ENCODE assay signal across 1 cellular context in the genomic region with DNA sequence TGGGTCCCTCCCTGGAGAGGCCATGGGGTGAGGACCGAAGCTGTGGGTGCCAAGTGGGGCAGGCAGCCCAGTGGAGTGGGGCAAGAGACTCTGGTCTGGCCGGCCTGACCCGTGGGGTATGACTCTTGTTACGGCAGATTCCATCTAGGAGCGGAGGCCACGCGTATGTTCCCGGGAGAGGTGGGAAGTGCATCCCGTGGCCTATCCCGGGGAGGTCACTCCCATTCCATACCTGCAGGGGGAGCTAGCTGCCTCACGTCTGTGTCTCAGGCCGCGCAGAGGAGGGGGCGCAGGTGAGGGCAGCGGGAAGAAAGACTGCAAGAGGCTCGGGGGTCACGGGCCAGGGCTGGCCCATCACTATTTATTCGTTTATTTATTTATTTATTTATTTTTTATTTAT.
TF ChIP-seq lines count a peak whose summit lies in the region.

No MANE protein-coding gene starts in this region.

TF ChIP-seq in HepG2, 621 proteins besides CTCF, POLR2A, EP300 and RAD21 (continued from another document):
- TF ChIP-seq, protein P1, sequence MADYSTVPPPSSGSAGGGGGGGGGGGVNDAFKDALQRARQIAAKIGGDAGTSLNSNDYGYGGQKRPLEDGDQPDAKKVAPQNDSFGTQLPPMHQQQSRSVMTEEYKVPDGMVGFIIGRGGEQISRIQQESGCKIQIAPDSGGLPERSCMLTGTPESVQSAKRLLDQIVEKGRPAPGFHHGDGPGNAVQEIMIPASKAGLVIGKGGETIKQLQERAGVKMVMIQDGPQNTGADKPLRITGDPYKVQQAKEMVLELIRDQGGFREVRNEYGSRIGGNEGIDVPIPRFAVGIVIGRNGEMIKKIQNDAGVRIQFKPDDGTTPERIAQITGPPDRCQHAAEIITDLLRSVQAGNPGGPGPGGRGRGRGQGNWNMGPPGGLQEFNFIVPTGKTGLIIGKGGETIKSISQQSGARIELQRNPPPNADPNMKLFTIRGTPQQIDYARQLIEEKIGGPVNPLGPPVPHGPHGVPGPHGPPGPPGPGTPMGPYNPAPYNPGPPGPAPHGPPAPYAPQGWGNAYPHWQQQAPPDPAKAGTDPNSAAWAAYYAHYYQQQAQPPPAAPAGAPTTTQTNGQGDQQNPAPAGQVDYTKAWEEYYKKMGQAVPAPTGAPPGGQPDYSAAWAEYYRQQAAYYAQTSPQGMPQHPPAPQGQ (CRISPR knock-in tag; IDR thresholded peaks at IDR 0.05; ENCODE audit: borderline replicate concordance): no peak
- TF ChIP-seq, protein P2, sequence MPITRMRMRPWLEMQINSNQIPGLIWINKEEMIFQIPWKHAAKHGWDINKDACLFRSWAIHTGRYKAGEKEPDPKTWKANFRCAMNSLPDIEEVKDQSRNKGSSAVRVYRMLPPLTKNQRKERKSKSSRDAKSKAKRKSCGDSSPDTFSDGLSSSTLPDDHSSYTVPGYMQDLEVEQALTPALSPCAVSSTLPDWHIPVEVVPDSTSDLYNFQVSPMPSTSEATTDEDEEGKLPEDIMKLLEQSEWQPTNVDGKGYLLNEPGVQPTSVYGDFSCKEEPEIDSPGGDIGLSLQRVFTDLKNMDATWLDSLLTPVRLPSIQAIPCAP (CRISPR knock-in tag; IDR thresholded peaks at IDR 0.05; ENCODE audit: low read depth): no peak
- TF ChIP-seq, protein P3, sequence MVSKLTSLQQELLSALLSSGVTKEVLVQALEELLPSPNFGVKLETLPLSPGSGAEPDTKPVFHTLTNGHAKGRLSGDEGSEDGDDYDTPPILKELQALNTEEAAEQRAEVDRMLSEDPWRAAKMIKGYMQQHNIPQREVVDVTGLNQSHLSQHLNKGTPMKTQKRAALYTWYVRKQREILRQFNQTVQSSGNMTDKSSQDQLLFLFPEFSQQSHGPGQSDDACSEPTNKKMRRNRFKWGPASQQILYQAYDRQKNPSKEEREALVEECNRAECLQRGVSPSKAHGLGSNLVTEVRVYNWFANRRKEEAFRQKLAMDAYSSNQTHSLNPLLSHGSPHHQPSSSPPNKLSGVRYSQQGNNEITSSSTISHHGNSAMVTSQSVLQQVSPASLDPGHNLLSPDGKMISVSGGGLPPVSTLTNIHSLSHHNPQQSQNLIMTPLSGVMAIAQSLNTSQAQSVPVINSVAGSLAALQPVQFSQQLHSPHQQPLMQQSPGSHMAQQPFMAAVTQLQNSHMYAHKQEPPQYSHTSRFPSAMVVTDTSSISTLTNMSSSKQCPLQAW (CRISPR knock-in tag; IDR thresholded peaks at IDR 0.05): no peak
- no peak for TF ChIP-seq ZNF274 (CRISPR knock-in tag; IDR thresholded peaks at IDR 0.05)
